Comparison of ENCODE assay signal across 21 cellular contexts in genomic region chr4:173769568-173769967, GRCh38.
"Had no signal": no experiment of that assay in that cellular context is flagged by ENCODE, and none has a peak within 500 bp of the region (broad histone marks: within the 10 kb centered on the region; RNA-seq: fewer than 3 reads in every experiment).

No MANE protein-coding gene starts in this region.

- H3K27me3 ChIP-seq: colonic mucosa, esophagus squamous epithelium, foreskin keratinocyte, heart right ventricle, left lung had no signal

- H3K36me3 ChIP-seq: colonic mucosa, esophagus squamous epithelium, heart right ventricle, left lung, lower lobe of right lung had no signal

- H3K4me3 ChIP-seq: colonic mucosa, esophagus squamous epithelium, heart right ventricle, left lung, lower lobe of right lung had no signal

- H3K27ac ChIP-seq: colonic mucosa, epithelial cell of prostate, esophagus squamous epithelium, foreskin keratinocyte, heart right ventricle, left lung, lower lobe of right lung had no signal

- ATAC-seq: effector memory CD8-positive, alpha-beta T cell; esophagus mucosa; foreskin keratinocyte; heart right ventricle; left cardiac atrium; left lung; left ventricle myocardium superior; lower lobe of right lung; naive thymus-derived CD4-positive, alpha-beta T cell had no signal

- DNase-seq: colonic mucosa; cortex of kidney; effector CD8-positive, alpha-beta T cell; effector memory CD8-positive, alpha-beta T cell; endodermal cell; erythroblast; esophagus squamous epithelium; foreskin keratinocyte; glutamatergic neuron; head of caudate nucleus; heart right ventricle; hippocampal formation; left cardiac atrium; left lung; left ventricle myocardium superior; lower lobe of right lung; mesendoderm; midbrain; naive thymus-derived CD4-positive, alpha-beta T cell had no signal

- H3K4me1 ChIP-seq: colonic mucosa, esophagus squamous epithelium, foreskin keratinocyte, heart right ventricle, left lung, lower lobe of right lung had no signal

- H3K9me3 ChIP-seq: colonic mucosa, esophagus squamous epithelium, lower lobe of right lung had no signal
